ENCODE assay signal across 10 cellular contexts in the genomic region with DNA sequence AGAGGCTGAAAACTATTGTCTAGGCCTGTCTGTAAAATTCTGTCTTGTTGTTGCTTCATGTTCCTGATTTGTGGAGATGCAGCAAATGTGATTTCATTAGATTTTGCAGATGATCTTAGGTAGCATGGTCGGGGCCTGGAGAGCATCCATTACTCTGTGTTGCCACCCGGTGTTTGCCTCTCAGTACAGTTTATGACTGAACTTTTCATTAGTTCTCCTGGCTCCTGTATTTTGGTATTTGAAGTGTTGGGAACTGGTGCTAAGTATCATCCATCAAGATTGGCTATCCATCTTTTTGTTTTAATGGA. TPM values are rescaled to one million over a fixed set of nuclear protein-coding genes. Genes with fewer than 3 reads are reported as not detected.
DNase-seq lines count a peak whose midpoint lies in the region; ATAC-seq, FAIRE-seq and TF ChIP-seq lines count a peak whose summit lies in the region.
"Had no signal": no experiment of that assay in that cellular context is flagged by ENCODE, and none has a peak within 500 bp of the region (broad histone marks: within the 10 kb centered on the region; RNA-seq: fewer than 3 reads in every experiment).

No MANE protein-coding gene starts in this region.

- TF ChIP-seq CTCF in left ventricle myocardium inferior (IDR thresholded peaks at IDR 0.05; ENCODE audit: borderline replicate concordance) (no peak), GM12878 (IDR thresholded peaks at IDR 0.05 in 2 of 3, conservative IDR thresholded peaks at IDR 0.05 in 1 of 3; ENCODE audit: control insufficient read depth in 2 of 3, extremely low read depth in 1 of 3, insufficient read depth in 1 of 3, low read depth in 3 of 3, low read length in 3 of 3) (0 out of 6 replicates have a peak, but pooled peaks of 2 of the 3 experiments have one; percentile 10 to 15), HepG2 (CRISPR knock-in tag; IDR thresholded peaks at IDR 0.05) (peak; percentile 27; the same call in 1 of the 2 replicates), GM13976 (IDR thresholded peaks at IDR 0.05; ENCODE audit: borderline replicate concordance, control extremely low read depth, extremely low read depth, insufficient read depth, missing control alignments) (no peak)

- H3K4me3 ChIP-seq in left ventricle myocardium inferior (no peak overlapping the region), GM12878 (no peak overlapping the region), HepG2 (replicated peaks in 1 of 3; ENCODE audit: insufficient read depth in 1 of 3, low read depth in 2 of 3, low read length in 3 of 3) (no peak overlapping the region)

- H3K9me3 ChIP-seq in left ventricle myocardium inferior (replicated peaks): no peaks in the 10 kb centered on the region
- no peaks in the 10 kb centered on the region for H3K9me3 ChIP-seq in GM12878 (replicated peaks; ENCODE audit: control insufficient read depth, insufficient read depth, low read length)
- no peaks in the 10 kb centered on the region for H3K9me3 ChIP-seq in HepG2 (ENCODE audit: low read length)

- no peak overlapping the region for H2AFZ ChIP-seq in GM12878 (ENCODE audit: control insufficient read depth, low read depth, low read length)
- H2AFZ ChIP-seq in HepG2 (ENCODE audit: low read length): no peak overlapping the region

- H4K20me1 ChIP-seq in GM12878 (ENCODE audit: control insufficient read depth, insufficient read depth) (no peaks in the 10 kb centered on the region), HepG2 (ENCODE audit: insufficient read depth, low read length) (peaks cover 10% of the 10 kb centered on the region)

- ATAC-seq in GM12878 (peak; percentile 46), HepG2 (peak; percentile 48), GM21717 (IDR thresholded peaks at IDR 0.05; ENCODE audit: unreplicated experiment) (no peak)

- peak overlapping the region; percentile 70 for H3K27ac ChIP-seq in left ventricle myocardium inferior (replicated peaks)
- H3K27ac ChIP-seq in GM12878 (ENCODE audit: control insufficient read depth, insufficient read depth): no peak overlapping the region
- H3K27ac ChIP-seq in HepG2 (ENCODE audit: extremely low read length, insufficient read depth, low read length): no peak overlapping the region

- BruUV-seq in GM12878 (replicated peaks; lab: Mats Ljungman, UMichigan) (no TSS peak), HepG2 (replicated peaks; lab: Mats Ljungman, UMichigan) (no TSS peak)

- H3K36me3 ChIP-seq in left ventricle myocardium inferior (peaks cover 28% of the 10 kb centered on the region), GM12878 (ENCODE audit: control insufficient read depth in 2 of 2, insufficient read depth in 2 of 2, low read length in 1 of 2) (peaks cover 6 to 25% of the 10 kb centered on the region in 2 experiments), HepG2 (replicated peaks in 1 of 2; ENCODE audit: control insufficient read depth in 1 of 2, insufficient read depth in 2 of 2, low read length in 2 of 2) (peaks cover 14 to 23% of the 10 kb centered on the region in 2 experiments)

- WGBS in GM12878 (ENCODE audit: insufficient coverage, insufficient replicate concordance, low lambda C conversion rate, missing lambda C conversion rate): 71% methylated on average over 2 of the region's 2 CpGs
- 94% methylated on average over 2 of the region's 2 CpGs for WGBS in HepG2 (ENCODE audit: low lambda C conversion rate)

- H3K27me3 ChIP-seq in left ventricle myocardium inferior (ENCODE audit: low read depth): no peaks in the 10 kb centered on the region
- no peaks in the 10 kb centered on the region for H3K27me3 ChIP-seq in GM12878 (replicated peaks in 1 of 2; ENCODE audit: control insufficient read depth in 2 of 2, insufficient read depth in 2 of 2, low read length in 1 of 2)
- H3K27me3 ChIP-seq in HepG2 (ENCODE audit: control insufficient read depth in 1 of 2, insufficient read depth in 2 of 2, low read length in 2 of 2): no peaks in the 10 kb centered on the region

- POLR2A ChIA-PET in GM12878 (lab: Charles Lee): interaction anchor here (1.5 kb wide), 1 partner anchor 290 kb away, joined by 4 read pairs; no protein-coding TSS in a partner anchor
- POLR2A ChIA-PET in HepG2 (lab: Yijun Ruan, JAX): no interaction called here

- no peak overlapping the region; the same call in 1 of the 2 replicates for H3K4me2 ChIP-seq in GM12878 (ENCODE audit: control insufficient read depth, insufficient read depth)
- H3K4me2 ChIP-seq in HepG2 (ENCODE audit: low read depth, low read length): no peak overlapping the region

- H3K9ac ChIP-seq in GM12878 (ENCODE audit: control insufficient read depth, insufficient read depth, low read length): no peak overlapping the region; the same call in 1 of the 2 replicates
- no peak overlapping the region for H3K9ac ChIP-seq in HepG2 (ENCODE audit: insufficient read depth, low read depth, low read length)

- DNase-seq in left ventricle myocardium inferior (no peak), cardiac septum (ENCODE audit: low spot score) (no peak), GM12878 (ENCODE audit: low read depth, low spot score) (no peak), HepG2 (ENCODE audit: low spot score) (no peak), GM13976 (ENCODE audit: low spot score) (no peak), HuH-7.5 (ENCODE audit: low spot score) (no peak), NAMALWA (ENCODE audit: low spot score) (no peak)
- DNase-seq: amygdala, NCI-H2029 had no signal

- CTCF ChIA-PET in GM12878 (lab: Yijun Ruan, JAX): interaction anchor here (0.8 to 1.5 kb wide), 2 partner anchors 83 to 286 kb away, joined by 3 to 15 read pairs; no protein-coding TSS in a partner anchor
- CTCF ChIA-PET in HepG2 (lab: Yijun Ruan, JAX; ENCODE audit: low intra/inter-chr PET ratio, low total read pairs): no interaction called here

- RAD21 ChIA-PET in GM12878 (lab: Charles Lee; ENCODE audit: unreplicated experiment): no interaction called here

- no peak for TF ChIP-seq POLR2A in GM12878 (IDR thresholded peaks at IDR 0.05; ENCODE audit: low read depth, low read length)
- TF ChIP-seq POLR2A in HepG2 (IDR thresholded peaks at IDR 0.05; ENCODE audit: insufficient read depth in 1 of 2, low read depth in 2 of 2, low read length in 2 of 2): no peak

- SMC1A ChIA-PET in GM12878 (lab: Charles Lee; ENCODE audit: uncharacterized antibody, unreplicated experiment): no interaction called here

- in situ Hi-C loops in GM12878 (cut with MboI) (no loop called here), HepG2 (cut with HindIII; ENCODE audit: extremely low pct_ligation_motif_present, low pct_unique_long_range_greater_than_20kb) (loop anchor here (25.0 kb wide), 1 partner anchor 390 kb away; no protein-coding TSS in a partner anchor), GM13976 (cut with MboI; ENCODE audit: low sequenced_read_pairs, unreplicated experiment) (no loop called here)

- H3K79me2 ChIP-seq in GM12878 (ENCODE audit: control insufficient read depth, insufficient read depth, low read length): peaks cover 56% of the 10 kb centered on the region
- peaks cover 64% of the 10 kb centered on the region for H3K79me2 ChIP-seq in HepG2 (ENCODE audit: insufficient read depth, low read length)

- H3K4me1 ChIP-seq in left ventricle myocardium inferior (peaks cover 83% of the 10 kb centered on the region), GM12878 (ENCODE audit: control insufficient read depth, insufficient read depth, low read length) (peaks cover 5% of the 10 kb centered on the region; the same call in 1 of the 2 replicates), HepG2 (ENCODE audit: insufficient read depth, low read length) (peaks cover 29% of the 10 kb centered on the region)

- TF ChIP-seq RAD21 in GM12878 (IDR thresholded peaks at IDR 0.05; ENCODE audit: insufficient read depth, low read depth, low read length): no peak
- no peak for TF ChIP-seq RAD21 in HepG2 (CRISPR knock-in tag; IDR thresholded peaks at IDR 0.05)

- TF ChIP-seq EP300 in GM12878 (IDR thresholded peaks at IDR 0.05; ENCODE audit: borderline replicate concordance in 1 of 2, control insufficient read depth in 1 of 2, low read depth in 2 of 2, low read length in 2 of 2) (no peak), HepG2 (IDR thresholded peaks at IDR 0.05; ENCODE audit: low read depth in 2 of 2, low read length in 2 of 2) (no peak), HepG2 (CRISPR knock-in tag; IDR thresholded peaks at IDR 0.05; ENCODE audit: borderline replicate concordance) (no peak)

- FAIRE-seq in GM12878 (lab: Jason Lieb, UNC) (peak; percentile 38), HepG2 (lab: Jason Lieb, UNC) (peak; percentile 15)

- intact Hi-C loops in left ventricle myocardium inferior (cut with micrococcal nuclease): loop anchor here (2.0 kb wide), 1 partner anchor 17 kb away; no protein-coding TSS in a partner anchor
- intact Hi-C loops in cardiac septum (cut with DNase I): no loop called here
- intact Hi-C loops in GM12878 (cut with micrococcal nuclease; ENCODE audit: unreplicated experiment): no loop called here
- intact Hi-C loops in HepG2 (cut with micrococcal nuclease; ENCODE audit: unreplicated experiment): loop anchor here (1.0 kb wide), 1 partner anchor 199 kb away; no protein-coding TSS in a partner anchor

RNA-seq across cellular contexts. Expression of a gene that starts 7.7 kb away (rescaled TPM):
- total RNA-seq in left ventricle myocardium inferior: 67.2 TPM
- total RNA-seq in cardiac septum: 116 TPM
- total RNA-seq in GM12878 (2013; cell fraction: nucleolus; rRNA removed): 12.9 and 14.1 TPM in 2 replicates
- 101 and 115 TPM in 2 replicates for total RNA-seq in GM12878 (2014; rRNA removed)
- 90.0 and 97.6 TPM in 2 replicates for total RNA-seq in GM12878 (2014; rRNA removed; fragmentation: Illumina TruSeq; extraction: Trizol)
- total RNA-seq in GM12878 (2021): 113 and 123 TPM in 2 replicates
- 53.7 TPM for polyA plus RNA-seq in GM12878 (2011; ENCODE audit: low read depth)
- 82.6 and 103 TPM in 2 replicates for polyA plus RNA-seq in GM12878 (2011; rRNA removed)
- polyA plus RNA-seq in GM12878 (2011; cell fraction: cytosol; rRNA removed): 82.1 and 82.3 TPM in 2 replicates
- 39.5 and 45.5 TPM in 2 replicates for polyA plus RNA-seq in GM12878 (2011; cell fraction: nucleus; rRNA removed)
- 55.0 and 66.9 TPM in 2 replicates for polyA plus RNA-seq in GM12878 (2012)
- 142 and 145 TPM in 2 replicates for polyA plus RNA-seq in GM12878 (2014; fragmentation: Illumina TruSeq; extraction: Trizol)
- 10 to 100 TPM; 34.2 to 43.7 TPM for polyA plus RNA-seq in GM12878 (2014; fragmentation: Nextera tagmentation; extraction: Ambion mirVana)
- 115 and 126 TPM in 2 replicates for polyA plus RNA-seq in GM12878 (2014; rRNA removed)
- 100 to 1,000 TPM; 139 to 197 TPM for polyA plus RNA-seq in GM12878 (2016; fragmentation: Nextera tagmentation; extraction: Ambion mirVana)
- 31.1 and 42.7 TPM in 2 replicates for polyA minus RNA-seq in GM12878 (2011; rRNA and poly(A)+ RNA removed)
- 21.4 and 23.7 TPM in 2 replicates for polyA minus RNA-seq in GM12878 (2011; cell fraction: cytosol; rRNA and poly(A)+ RNA removed)
- polyA minus RNA-seq in GM12878 (2011; cell fraction: nucleus; rRNA and poly(A)+ RNA removed): 8.2 and 15.4 TPM in 2 replicates
- 92.7 and 112 TPM in 2 replicates for total RNA-seq in HepG2 (2016; rRNA removed; fragmentation: Illumina TruSeq; extraction: Trizol)
- total RNA-seq in HepG2 (2016; cell fraction: cytosol; rRNA removed; fragmentation: Illumina TruSeq; extraction: Trizol; ENCODE audit: low read depth): 20.0 and 24.6 TPM in 2 replicates
- 93.8 and 101 TPM in 2 replicates for total RNA-seq in HepG2 (2016; cell fraction: insoluble cytoplasmic fraction; rRNA removed; fragmentation: Illumina TruSeq; extraction: Trizol)
- total RNA-seq in HepG2 (2016; cell fraction: membrane; rRNA removed; fragmentation: Illumina TruSeq; extraction: Trizol): 56.3 and 62.2 TPM in 2 replicates
- 30.2 and 35.4 TPM in 2 replicates for total RNA-seq in HepG2 (2016; cell fraction: nucleus; rRNA removed; fragmentation: Illumina TruSeq; extraction: Trizol)
- 35.6 and 40.9 TPM in 2 replicates for polyA plus RNA-seq in HepG2 (2011; rRNA removed)
- 38.6 and 45.7 TPM in 2 replicates for polyA plus RNA-seq in HepG2 (2011; cell fraction: cytosol; rRNA removed)
- 17.5 and 20.3 TPM in 2 replicates for polyA plus RNA-seq in HepG2 (2011; cell fraction: nucleus; rRNA removed)
- polyA plus RNA-seq in HepG2 (2012): 78.8 and 95.2 TPM in 2 replicates
- 19.0 and 24.6 TPM in 2 replicates for polyA plus RNA-seq in HepG2 (2016; cell fraction: cytosol; fragmentation: Illumina TruSeq; extraction: Trizol; ENCODE audit: low read depth)
- polyA plus RNA-seq in HepG2 (2016; cell fraction: insoluble cytoplasmic fraction; fragmentation: Illumina TruSeq; extraction: Trizol; ENCODE audit: low read depth): 117 and 129 TPM in 2 replicates
- 43.9 and 52.9 TPM in 2 replicates for polyA plus RNA-seq in HepG2 (2016; cell fraction: membrane; fragmentation: Illumina TruSeq; extraction: Trizol; ENCODE audit: low read depth)
- 57.2 and 66.4 TPM in 2 replicates for polyA plus RNA-seq in HepG2 (2016; cell fraction: nucleus; fragmentation: Illumina TruSeq; extraction: Trizol; ENCODE audit: insufficient read depth, low read depth)
- 18.0 and 27.7 TPM in 2 replicates for polyA minus RNA-seq in HepG2 (2011; rRNA and poly(A)+ RNA removed; ENCODE audit: low replicate concordance)
- 24.6 and 31.3 TPM in 2 replicates for polyA minus RNA-seq in HepG2 (2011; cell fraction: cytosol; rRNA and poly(A)+ RNA removed)
- 12.7 and 18.4 TPM in 2 replicates for polyA minus RNA-seq in HepG2 (2011; cell fraction: nucleus; rRNA and poly(A)+ RNA removed)

Comparison
In these comparisons a context has a peak if more than half of its experiments do, and no peak if none do; other contexts are left out.
1. intact Hi-C loops: an anchor here in left ventricle myocardium inferior (2.0 kb wide) and HepG2 (1.0 kb wide); none called in cardiac septum and GM12878.
2. CTCF ChIP-seq: peak in GM12878 (2 of 3) and HepG2 (single experiment); none in left ventricle myocardium inferior (single experiment) and GM13976 (single experiment).